In the genomic region with DNA sequence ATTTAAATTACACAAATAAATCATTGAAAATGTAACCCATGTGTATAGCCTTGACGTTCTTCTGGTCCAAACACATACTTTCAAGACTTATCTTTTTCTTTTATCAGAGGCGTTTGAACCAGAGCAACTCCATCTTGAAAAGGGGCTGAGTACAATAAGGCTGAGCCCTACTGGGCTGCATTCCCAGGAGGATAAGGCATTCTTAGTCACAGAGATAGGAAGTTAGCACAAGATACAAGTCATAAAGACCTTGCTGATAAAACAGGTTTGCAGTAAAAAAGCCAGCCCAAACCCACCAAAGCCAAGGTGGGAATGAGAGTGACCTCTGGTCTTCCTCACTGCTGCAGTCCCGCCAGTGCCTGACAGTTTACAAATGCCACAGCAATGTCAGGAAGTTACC, we compare ENCODE assay signal across 25 cellular contexts.
"Had no signal": no experiment of that assay in that cellular context is flagged by ENCODE, and none has a peak within 500 bp of the region (broad histone marks: within the 10 kb centered on the region; RNA-seq: fewer than 3 reads in every experiment).

No MANE protein-coding gene starts in this region.

- DNase-seq: activated CD4-positive, alpha-beta memory T cell treated with anti-CD3 and anti-CD28 coated beads for 36 hours; activated CD4-positive, alpha-beta T cell treated with anti-CD3 and anti-CD28 coated beads, Interleukin-2, amount 10 ng/mL, durations not matched to agents 7 days and 5 days; activated CD4-positive, CD25-positive, alpha-beta regulatory T cell; activated CD8-positive, alpha-beta memory T cell treated with anti-CD3 and anti-CD28 coated beads for 24 hours; activated gamma-delta T cell treated with Interleukin-2 at 50 U/mL for 16 hours; activated naive CD4-positive, alpha-beta T cell treated with anti-CD3 and anti-CD28 coated beads, Interleukin-2, amount 10 ng/mL, durations not matched to agents 7 days and 5 days; activated naive CD8-positive, alpha-beta T cell treated with anti-CD3 and anti-CD28 coated beads for 36 hours; activated T-cell treated with anti-CD3 and anti-CD28 coated beads, Interleukin-2, amount 50 U/mL, for 4 hours; anterior cingulate cortex; central memory CD4-positive, alpha-beta T cell; NCI-H1048; NCI-H146; NCI-H187 treated with DMSO at 0.1 percent for 48 hours; NCI-H2081 treated with DMSO at 0.1 percent for 48 hours; NCI-H2171; NCI-H2227 treated with DMSO at 0.1 percent for 48 hours; NCI-H526; NCI-H82; RPMI8226; SJCRH30; SK-N-SH; T-helper 1 cell had no signal

- ATAC-seq: activated T-cell treated with anti-CD3 and anti-CD28 coated beads, Interleukin-2, amount 50 U/mL, for 4 hours; Panc1; Right ventricle myocardium inferior had no signal

- H3K4me2 ChIP-seq: SK-N-SH had no signal

- H3K9me3 ChIP-seq: SJCRH30, SK-N-SH had no signal

- H3K27me3 ChIP-seq: SJCRH30 had no signal

- H3K9ac ChIP-seq: SK-N-SH had no signal

- H3K9me3 Mint-ChIP-seq: activated CD4-positive, alpha-beta memory T cell treated with anti-CD3 and anti-CD28 coated beads for 36 hours; activated CD4-positive, alpha-beta T cell treated with anti-CD3 and anti-CD28 coated beads, Interleukin-2, amount 10 ng/mL, durations not matched to agents 7 days and 5 days; activated naive CD4-positive, alpha-beta T cell treated with anti-CD3 and anti-CD28 coated beads, Interleukin-2, amount 10 ng/mL, durations not matched to agents 7 days and 5 days; activated naive CD8-positive, alpha-beta T cell treated with anti-CD3 and anti-CD28 coated beads for 36 hours; activated T-cell treated with anti-CD3 and anti-CD28 coated beads, Interleukin-2, amount 50 U/mL, for 4 hours had no signal

- H3K36me3 ChIP-seq: SJCRH30 had no signal

- H3K4me3 ChIP-seq: SJCRH30 had no signal

- H3K36me3 Mint-ChIP-seq: activated CD4-positive, alpha-beta memory T cell treated with anti-CD3 and anti-CD28 coated beads for 36 hours; activated naive CD4-positive, alpha-beta T cell treated with anti-CD3 and anti-CD28 coated beads, Interleukin-2, amount 10 ng/mL, durations not matched to agents 7 days and 5 days; activated naive CD8-positive, alpha-beta T cell treated with anti-CD3 and anti-CD28 coated beads for 36 hours had no signal

- H3K4me3 Mint-ChIP-seq: activated CD4-positive, alpha-beta memory T cell treated with anti-CD3 and anti-CD28 coated beads for 36 hours; activated CD4-positive, alpha-beta T cell treated with anti-CD3 and anti-CD28 coated beads, Interleukin-2, amount 10 ng/mL, durations not matched to agents 7 days and 5 days; activated naive CD4-positive, alpha-beta T cell treated with anti-CD3 and anti-CD28 coated beads, Interleukin-2, amount 10 ng/mL, durations not matched to agents 7 days and 5 days; activated naive CD8-positive, alpha-beta T cell treated with anti-CD3 and anti-CD28 coated beads for 36 hours; activated T-cell treated with anti-CD3 and anti-CD28 coated beads, Interleukin-2, amount 50 U/mL, for 4 hours had no signal

- H3K27ac ChIP-seq: SJCRH30, VCaP had no signal

- H3K27ac Mint-ChIP-seq: activated CD4-positive, alpha-beta memory T cell treated with anti-CD3 and anti-CD28 coated beads for 36 hours; activated CD4-positive, alpha-beta T cell treated with anti-CD3 and anti-CD28 coated beads, Interleukin-2, amount 10 ng/mL, durations not matched to agents 7 days and 5 days; activated naive CD4-positive, alpha-beta T cell treated with anti-CD3 and anti-CD28 coated beads, Interleukin-2, amount 10 ng/mL, durations not matched to agents 7 days and 5 days; activated naive CD8-positive, alpha-beta T cell treated with anti-CD3 and anti-CD28 coated beads for 36 hours had no signal

- H3K4me1 ChIP-seq: SJCRH30 had no signal

- H3K27me3 Mint-ChIP-seq: activated CD4-positive, alpha-beta T cell treated with anti-CD3 and anti-CD28 coated beads, Interleukin-2, amount 10 ng/mL, durations not matched to agents 7 days and 5 days; activated naive CD4-positive, alpha-beta T cell treated with anti-CD3 and anti-CD28 coated beads, Interleukin-2, amount 10 ng/mL, durations not matched to agents 7 days and 5 days; activated naive CD8-positive, alpha-beta T cell treated with anti-CD3 and anti-CD28 coated beads for 36 hours had no signal

- H3K9me2 ChIP-seq: SK-N-SH had no signal

- H3K4me1 Mint-ChIP-seq: activated CD4-positive, alpha-beta T cell treated with anti-CD3 and anti-CD28 coated beads, Interleukin-2, amount 10 ng/mL, durations not matched to agents 7 days and 5 days; activated naive CD4-positive, alpha-beta T cell treated with anti-CD3 and anti-CD28 coated beads, Interleukin-2, amount 10 ng/mL, durations not matched to agents 7 days and 5 days; activated naive CD8-positive, alpha-beta T cell treated with anti-CD3 and anti-CD28 coated beads for 36 hours had no signal
